In the genomic region with DNA sequence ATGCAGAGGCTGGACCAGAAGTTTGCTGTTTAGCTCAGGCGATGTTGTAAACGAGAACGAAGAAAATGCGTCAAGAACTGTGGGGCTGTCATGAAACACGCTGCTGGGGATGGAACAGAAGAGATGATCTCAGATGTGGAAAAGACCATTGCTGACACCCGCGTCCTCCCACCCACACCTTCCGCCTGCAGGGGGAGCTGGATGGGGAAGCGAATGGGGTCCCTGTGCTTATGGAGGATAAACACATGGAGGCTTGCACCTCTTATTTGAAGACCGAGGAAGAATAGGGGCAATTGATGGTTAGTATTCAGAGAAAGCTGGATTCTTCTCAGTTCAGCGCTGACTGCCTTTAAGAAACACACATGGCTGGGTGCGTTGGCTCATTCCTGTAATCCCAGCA, we compare ENCODE assay signal across 22 cellular contexts.
"Had no signal": no experiment of that assay in that cellular context is flagged by ENCODE, and none has a peak within 500 bp of the region (broad histone marks: within the 10 kb centered on the region; RNA-seq: fewer than 3 reads in every experiment).

No MANE protein-coding gene starts in this region.

- H3K27ac ChIP-seq: lower lobe of right lung, prostate gland, right atrium auricular region, sigmoid colon, testis, tibial artery, upper lobe of left lung had no signal

- H3K9me3 ChIP-seq: lower lobe of right lung, prostate gland, sigmoid colon, testis had no signal

- ATAC-seq: effector memory CD8-positive, alpha-beta T cell; left ventricle myocardium superior; lower lobe of right lung; naive thymus-derived CD8-positive, alpha-beta T cell; stimulated activated effector memory CD8-positive, alpha-beta T cell treated with anti-CD3 and anti-CD28 coated beads, Interleukin-12 subunit alpha, Interleukin-12 subunit beta, amount 100 ng/mL, for 72 hours had no signal

- H3K27me3 ChIP-seq: right atrium auricular region, sigmoid colon, testis, tibial artery, upper lobe of left lung had no signal

- H3K27ac Mint-ChIP-seq: naive thymus-derived CD8-positive, alpha-beta T cell; nephron progenitor cell; stimulated activated effector memory CD8-positive, alpha-beta T cell treated with anti-CD3 and anti-CD28 coated beads, Interleukin-12 subunit alpha, Interleukin-12 subunit beta, amount 100 ng/mL, for 72 hours had no signal

- H3K9me3 Mint-ChIP-seq: effector memory CD8-positive, alpha-beta T cell; stimulated activated effector memory CD8-positive, alpha-beta T cell treated with anti-CD3 and anti-CD28 coated beads, Interleukin-12 subunit alpha, Interleukin-12 subunit beta, amount 100 ng/mL, for 72 hours had no signal

- H3K27me3 Mint-ChIP-seq: effector memory CD8-positive, alpha-beta T cell; naive thymus-derived CD8-positive, alpha-beta T cell had no signal

- H3K4me1 ChIP-seq: lower lobe of right lung, prostate gland, right atrium auricular region, sigmoid colon, testis, upper lobe of left lung had no signal

- FAIRE-seq: frontal cortex, keratinocyte, urothelium cell line had no signal

- H3K4me3 Mint-ChIP-seq: effector memory CD8-positive, alpha-beta T cell; naive thymus-derived CD8-positive, alpha-beta T cell; nephron progenitor cell; stimulated activated effector memory CD8-positive, alpha-beta T cell treated with anti-CD3 and anti-CD28 coated beads, Interleukin-12 subunit alpha, Interleukin-12 subunit beta, amount 100 ng/mL, for 72 hours had no signal

- DNase-seq: cortex of kidney; effector memory CD8-positive, alpha-beta T cell; hypothalamus; left ventricle myocardium superior; lower lobe of right lung; naive thymus-derived CD8-positive, alpha-beta T cell; nephron progenitor cell; nucleus accumbens; sigmoid colon; stimulated activated CD4-positive, alpha-beta T cell treated with anti-CD3 and anti-CD28 coated beads, Interleukin-2, amount 100 ng/mL, for 24 hours; stimulated activated CD4-positive, alpha-beta T cell treated with anti-CD3 and anti-CD28 coated beads, Interleukin-4, amount 100 ng/mL, for 24 hours; stimulated activated naive CD4-positive, alpha-beta T cell treated with Interleukin-2 at 50 U/mL for 16 hours; substantia nigra; testis; tibial artery; upper lobe of left lung had no signal

- H3K4me3 ChIP-seq: lower lobe of right lung, prostate gland, right atrium auricular region, sigmoid colon, testis, tibial artery, upper lobe of left lung had no signal

- H3K36me3 ChIP-seq: lower lobe of right lung, prostate gland, right atrium auricular region, upper lobe of left lung had no signal

- H3K4me1 Mint-ChIP-seq: naive thymus-derived CD8-positive, alpha-beta T cell; stimulated activated effector memory CD8-positive, alpha-beta T cell treated with anti-CD3 and anti-CD28 coated beads, Interleukin-12 subunit alpha, Interleukin-12 subunit beta, amount 100 ng/mL, for 72 hours had no signal
